In the genomic region with DNA sequence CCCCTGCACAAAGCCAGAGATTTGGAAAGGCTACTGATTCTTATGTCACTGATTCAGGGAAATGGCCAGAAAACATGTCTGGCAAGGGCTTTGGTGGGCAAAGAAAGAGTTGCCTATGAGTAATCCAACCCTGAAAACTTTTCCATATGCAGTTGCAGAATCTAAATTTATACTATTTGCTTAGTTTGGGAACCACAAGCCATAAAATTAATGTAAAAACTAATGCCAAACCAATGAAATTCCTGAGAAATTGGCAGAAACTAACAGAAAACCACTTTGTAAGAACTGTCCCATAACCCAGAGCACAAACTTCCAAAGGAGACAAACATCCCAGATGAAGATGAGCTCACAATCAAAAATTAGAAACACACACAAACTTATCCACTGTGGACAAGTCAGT, we compare ENCODE assay signal across 27 cellular contexts. TPM values are rescaled to one million over a fixed set of nuclear protein-coding genes. Genes with fewer than 3 reads are reported as not detected.
A peak's percentile ranks its signal among the peaks of the same experiment; 100 is the strongest.
DNase-seq lines count a peak whose midpoint lies in the region; ATAC-seq, FAIRE-seq and TF ChIP-seq lines count a peak whose summit lies in the region.
"Had no signal": no experiment of that assay in that cellular context is flagged by ENCODE, and none has a peak within 500 bp of the region (broad histone marks: within the 10 kb centered on the region; RNA-seq: fewer than 3 reads in every experiment).

No MANE protein-coding gene starts in this region.

- H3K4me2 ChIP-seq in GM23248 (ENCODE audit: unreplicated experiment) (no peak overlapping the region), astrocyte (ENCODE audit: low read length) (no peak overlapping the region)
- H3K4me2 ChIP-seq: A549, SK-N-SH had no signal

- H3K4me3 ChIP-seq in AG10803 (ENCODE audit: low read length) (no peak overlapping the region), GM23248 (no peak overlapping the region), astrocyte (ENCODE audit: insufficient read depth, low read depth, low read length) (no peak overlapping the region), right cardiac atrium (ENCODE audit: low read length) (no peak overlapping the region)
- H3K4me3 ChIP-seq: A549, MG63 had no signal

- H3K36me3 ChIP-seq in GM23248 (ENCODE audit: low read depth) (no peaks in the 10 kb centered on the region), astrocyte (ENCODE audit: insufficient read depth, low read length) (no peaks in the 10 kb centered on the region)
- H3K36me3 ChIP-seq: MG63 had no signal

- peaks cover 10% of the 10 kb centered on the region for H3K4me1 Mint-ChIP-seq in astrocyte (ENCODE audit: low read depth, unreplicated experiment)
- H3K4me1 Mint-ChIP-seq: CD14-positive monocyte had no signal

- H3F3A ChIP-seq in GM23248 (ENCODE audit: insufficient read depth), result 0 out of 2 replicates have a peak, but pooled peaks cover 6% of the 10 kb centered on the region

- H3K27me3 ChIP-seq in GM23248 (replicated peaks; ENCODE audit: insufficient read depth) (no peaks in the 10 kb centered on the region), astrocyte (ENCODE audit: insufficient read depth, low read length) (no peaks in the 10 kb centered on the region), right cardiac atrium (ENCODE audit: control insufficient read depth, insufficient read depth) (no peaks in the 10 kb centered on the region)
- H3K27me3 ChIP-seq: MG63 had no signal

- H3K79me2 ChIP-seq in GM23248 (ENCODE audit: insufficient read depth) (peaks cover 99% of the 10 kb centered on the region), astrocyte (ENCODE audit: insufficient read depth, low read length) (peaks cover 91% of the 10 kb centered on the region)

- no peaks in the 10 kb centered on the region for H3K27me3 Mint-ChIP-seq in astrocyte (ENCODE audit: low read depth, unreplicated experiment)
- H3K27me3 Mint-ChIP-seq: T-cell had no signal

- TF ChIP-seq CTCF in AG10803 (conservative IDR thresholded peaks at IDR 0.05; ENCODE audit: low read length), result no peak
- no peak for TF ChIP-seq CTCF in astrocyte (IDR thresholded peaks at IDR 0.05; ENCODE audit: insufficient read depth, low read depth, low read length)

- ATAC-seq in GM18861 (IDR thresholded peaks at IDR 0.05; ENCODE audit: unreplicated experiment) (no peak), right cardiac atrium (no peak)
- ATAC-seq: A549, T-cell had no signal

- peaks cover 1% of the 10 kb centered on the region for H3K36me3 Mint-ChIP-seq in astrocyte (ENCODE audit: low read depth, unreplicated experiment)
- H3K36me3 Mint-ChIP-seq: CD14-positive monocyte, IgD-negative memory B cell, T-cell had no signal

- H4K20me1 ChIP-seq in GM23248 (ENCODE audit: insufficient read depth), result no peaks in the 10 kb centered on the region
- H4K20me1 ChIP-seq in astrocyte (ENCODE audit: insufficient read depth, low read length), result peaks cover 3% of the 10 kb centered on the region

- H3K9me3 Mint-ChIP-seq in astrocyte (ENCODE audit: unreplicated experiment), result no peaks in the 10 kb centered on the region
- H3K9me3 Mint-ChIP-seq: IgD-negative memory B cell, T-cell had no signal

- no peaks in the 10 kb centered on the region for H3K9me2 ChIP-seq in GM23248 (ENCODE audit: insufficient read depth)
- H3K9me2 ChIP-seq: SK-N-SH had no signal

- H3K4me3 Mint-ChIP-seq in astrocyte (ENCODE audit: unreplicated experiment), result no peak overlapping the region
- H3K4me3 Mint-ChIP-seq: CD14-positive monocyte, IgD-negative memory B cell, T-cell had no signal

- H3K4me1 ChIP-seq in GM23248 (ENCODE audit: insufficient read depth), result peaks cover 14% of the 10 kb centered on the region
- H3K4me1 ChIP-seq in astrocyte (ENCODE audit: insufficient read depth, low read length), result no peaks in the 10 kb centered on the region
- no peaks in the 10 kb centered on the region for H3K4me1 ChIP-seq in right cardiac atrium (ENCODE audit: control insufficient read depth, insufficient read depth, low read length)
- H3K4me1 ChIP-seq: A549 had no signal

- intact Hi-C loops in right cardiac atrium (cut with DNase I), result no loop called here

- in situ Hi-C loops in GM23248 (cut with MboI), result no loop called here

- H3K9ac ChIP-seq in GM23248, result no peak overlapping the region
- no peak overlapping the region for H3K9ac ChIP-seq in astrocyte (ENCODE audit: low read length)
- H3K9ac ChIP-seq: SK-N-SH had no signal

- H3K27ac ChIP-seq in GM23248, result no peak overlapping the region
- no peak overlapping the region for H3K27ac ChIP-seq in astrocyte (ENCODE audit: low read depth, low read length)
- H3K27ac ChIP-seq in right cardiac atrium (ENCODE audit: low read length), result no peak overlapping the region
- H3K27ac ChIP-seq: A549, HL-60 had no signal

- DNase-seq in AG10803 (ENCODE audit: low read depth) (peak; percentile 93), GM23248 (peak; percentile 48), astrocyte (ENCODE audit: low read depth) (peak; percentile 76), fibroblast of peridontal ligament (ENCODE audit: extremely low read depth) (peak; percentile 92), OCI-M2 (lab: John Stamatoyannopoulos, UW; ENCODE audit: unreplicated experiment) (no peak), right cardiac atrium (no peak)
- DNase-seq in stimulated activated CD4-positive, alpha-beta T cell treated with anti-CD3 and anti-CD28 coated beads, Interleukin-4, amount 100 ng/mL, for 1 hour, result no peak
- DNase-seq: AML-193, GF-D8, Karpas-422, MG63, NCI-H1048, NCI-H146, NCI-H2081, NCI-H2171 treated with DMSO at 0.1 percent for 48 hours, NCI-H446 treated with DMSO at 0.1 percent for 48 hours, NCI-H69, RPMI8226, SHP77 treated with DMSO at 0.1 percent for 48 hours, SK-N-SH, T-cell had no signal

- H3K9me3 ChIP-seq in GM23248 (ENCODE audit: low read depth) (no peaks in the 10 kb centered on the region), astrocyte (ENCODE audit: insufficient read depth, low read depth, low read length) (no peaks in the 10 kb centered on the region), right cardiac atrium (ENCODE audit: control insufficient read depth, low read length) (no peaks in the 10 kb centered on the region)
- H3K9me3 ChIP-seq: A549 had no signal

- peak; percentile 23 for FAIRE-seq in astrocyte (lab: Jason Lieb, UNC)
- FAIRE-seq: A549, HTR-8/SVneo had no signal

- peak overlapping the region; percentile 79 for H3K27ac Mint-ChIP-seq in astrocyte (ENCODE audit: unreplicated experiment)
- H3K27ac Mint-ChIP-seq: CD14-positive monocyte, IgD-negative memory B cell, T-cell had no signal

- no peak overlapping the region for H2AFZ ChIP-seq in GM23248
- H2AFZ ChIP-seq in astrocyte (ENCODE audit: low read depth, low read length), result no peak overlapping the region

RNA-seq across cellular contexts. Expression of gene TCF4, which starts 48.8 kb away (rescaled TPM):
- total RNA-seq in GM23248 (2014; rRNA removed; shearing (Covaris generic)), result 54.5 and 60.7 TPM in 2 replicates
- 59.3 and 60.2 TPM in 2 replicates for polyA plus RNA-seq in GM23248 (2016; fragmentation: Nextera tagmentation; extraction: Ambion mirVana)
- 105 and 115 TPM in 2 replicates for total RNA-seq in astrocyte
- 10 to 100 TPM; 51.8 to 73.6 (median 61.9) TPM for total RNA-seq in right cardiac atrium
- polyA plus RNA-seq in right cardiac atrium, result 17.3 TPM

Comparison
In these comparisons a context has a peak if more than half of its experiments do, and no peak if none do; other contexts are left out.
1. DNase-seq: peak in AG10803 (single experiment), GM23248 (single experiment), astrocyte (single experiment) and fibroblast of peridontal ligament (single experiment); none in OCI-M2 (single experiment), stimulated activated CD4-positive, alpha-beta T cell treated with anti-CD3 and anti-CD28 coated beads, Interleukin-4, amount 100 ng/mL, for 1 hour (single experiment) and right cardiac atrium (0 of 3).